13 cellular contexts compared by ENCODE assay signal in genomic region chr3:150232992-150233451, GRCh38.
DNase-seq lines count a peak whose midpoint lies in the region; ATAC-seq, FAIRE-seq and TF ChIP-seq lines count a peak whose summit lies in the region.
"Had no signal": no experiment of that assay in that cellular context is flagged by ENCODE, and none has a peak within 500 bp of the region (broad histone marks: within the 10 kb centered on the region; RNA-seq: fewer than 3 reads in every experiment).

No MANE protein-coding gene starts in this region.

- no peaks in the 10 kb centered on the region for H3K36me3 Mint-ChIP-seq in activated T-cell treated with anti-CD3 and anti-CD28 coated beads, Interleukin-2, amount 50 U/mL, for 24 hours (ENCODE audit: low read depth)
- no peaks in the 10 kb centered on the region for H3K36me3 Mint-ChIP-seq in activated naive CD4-positive, alpha-beta T cell treated with anti-CD3 and anti-CD28 coated beads, Interleukin-2, amount 50 U/mL, for 72 hours

- H3K27ac Mint-ChIP-seq in activated T-cell treated with anti-CD3 and anti-CD28 coated beads, Interleukin-2, amount 50 U/mL, for 24 hours: no peak overlapping the region
- no peak overlapping the region for H3K27ac Mint-ChIP-seq in activated naive CD4-positive, alpha-beta T cell treated with anti-CD3 and anti-CD28 coated beads, Interleukin-2, amount 50 U/mL, for 72 hours
- H3K27ac Mint-ChIP-seq: T-helper 2 cell treated with Interferon-gamma antibody and Interleukin-4, amounts not matched to agents 5 μg/mL and 100 μg/mL, for 36 hours had no signal

- no peaks in the 10 kb centered on the region for H3K4me1 Mint-ChIP-seq in activated T-cell treated with anti-CD3 and anti-CD28 coated beads, Interleukin-2, amount 50 U/mL, for 24 hours (ENCODE audit: low read depth)

- no peaks in the 10 kb centered on the region for H3K79me2 ChIP-seq in smooth muscle cell (ENCODE audit: low read depth)

- ATAC-seq in Right ventricle myocardium superior (ENCODE audit: poor library complexity): peak; percentile 95
- ATAC-seq in activated naive CD4-positive, alpha-beta T cell treated with anti-CD3 and anti-CD28 coated beads, Interleukin-2, amount 50 U/mL, for 72 hours: no peak
- ATAC-seq: mucosa of descending colon had no signal

- H3K4me3 Mint-ChIP-seq in activated T-cell treated with anti-CD3 and anti-CD28 coated beads, Interleukin-2, amount 50 U/mL, for 24 hours: no peak overlapping the region
- H3K4me3 Mint-ChIP-seq: T-helper 2 cell treated with Interferon-gamma antibody and Interleukin-4, amounts not matched to agents 5 μg/mL and 100 μg/mL, for 36 hours had no signal

- no peak overlapping the region for H3K4me3 ChIP-seq in SJSA1
- no peak overlapping the region for H3K4me3 ChIP-seq in smooth muscle cell
- H3K4me3 ChIP-seq: mucosa of descending colon had no signal

- no peaks in the 10 kb centered on the region for H3K36me3 ChIP-seq in SJSA1
- H3K36me3 ChIP-seq in smooth muscle cell (ENCODE audit: low read depth): no peaks in the 10 kb centered on the region

- H3K27ac ChIP-seq in SJSA1: peak overlapping the region; percentile 22
- H3K27ac ChIP-seq in smooth muscle cell (ENCODE audit: low read depth): peak overlapping the region; percentile 30

- H3K27me3 ChIP-seq in SJSA1 (replicated peaks): no peaks in the 10 kb centered on the region
- no peaks in the 10 kb centered on the region for H3K27me3 ChIP-seq in smooth muscle cell (ENCODE audit: low read depth)

- H3K27me3 Mint-ChIP-seq in activated T-cell treated with anti-CD3 and anti-CD28 coated beads, Interleukin-2, amount 50 U/mL, for 24 hours: no peaks in the 10 kb centered on the region

- no peak overlapping the region for H3K9ac ChIP-seq in smooth muscle cell (ENCODE audit: low read depth)

- 44% methylated on average over 4 of the region's 4 CpGs for WGBS in smooth muscle cell (ENCODE audit: low lambda C conversion rate)

- intact Hi-C loops in Right ventricle myocardium superior (cut with DNase I): no loop called here

- H3K9me3 ChIP-seq in SJSA1 (replicated peaks) (no peaks in the 10 kb centered on the region; the same call in 1 of the 2 replicates), smooth muscle cell (replicated peaks; ENCODE audit: low read depth) (no peaks in the 10 kb centered on the region)
- H3K9me3 ChIP-seq: mucosa of descending colon had no signal

- peaks cover 12% of the 10 kb centered on the region for H3F3A ChIP-seq in smooth muscle cell (ENCODE audit: low read depth)

- H3K4me2 ChIP-seq in smooth muscle cell: no peak overlapping the region

- H4K20me1 ChIP-seq in smooth muscle cell (ENCODE audit: low read depth): no peaks in the 10 kb centered on the region

- peak; percentile 94 for DNase-seq in HT1080 (ENCODE audit: low read depth)
- DNase-seq in SJSA1 (ENCODE audit: low read depth in 1 of 2, low spot score in 2 of 2): peak; percentile 48 to 66
- DNase-seq in Right ventricle myocardium superior: peak; percentile 84
- DNase-seq in smooth muscle cell (lab: John Stamatoyannopoulos, UW; ENCODE audit: unreplicated experiment): no peak
- DNase-seq in GM19239 (ENCODE audit: insufficient read length, low spot score): no peak
- no peak for DNase-seq in activated CD4-positive, alpha-beta T cell treated with anti-CD3 and anti-CD28 coated beads, Interleukin-2, amount 50 U/mL, for 1 hour
- no peak for DNase-seq in activated T-cell treated with anti-CD3 and anti-CD28 coated beads, Interleukin-2, amount 50 U/mL, for 24 hours
- no peak for DNase-seq in activated naive CD4-positive, alpha-beta T cell treated with anti-CD3 and anti-CD28 coated beads, Interleukin-2, amount 50 U/mL, for 72 hours (ENCODE audit: low spot score in 2 of 2)
- DNase-seq: activated effector memory CD4-positive, alpha-beta T cell treated with anti-CD3 and anti-CD28 coated beads, Interleukin-2, amount 50 U/mL, for 16 hours; erythroblast; mucosa of descending colon; NCI-H1436 treated with DMSO at 0.1 percent for 48 hours had no signal

- FAIRE-seq in GM19239 (lab: Jason Lieb, UNC): no peak

- no peak for TF ChIP-seq CTCF in smooth muscle cell (IDR thresholded peaks at IDR 0.05; ENCODE audit: borderline replicate concordance, insufficient read depth, poor library complexity, severe bottlenecking)

- H2AFZ ChIP-seq in smooth muscle cell (ENCODE audit: low read depth): no peak overlapping the region

- peaks cover 50% of the 10 kb centered on the region for H3K4me1 ChIP-seq in SJSA1 (replicated peaks)
- H3K4me1 ChIP-seq in smooth muscle cell (ENCODE audit: low read depth): peaks cover 13% of the 10 kb centered on the region

- no peaks in the 10 kb centered on the region for H3K9me3 Mint-ChIP-seq in activated T-cell treated with anti-CD3 and anti-CD28 coated beads, Interleukin-2, amount 50 U/mL, for 24 hours
- H3K9me3 Mint-ChIP-seq in activated naive CD4-positive, alpha-beta T cell treated with anti-CD3 and anti-CD28 coated beads, Interleukin-2, amount 50 U/mL, for 72 hours: no peaks in the 10 kb centered on the region
- H3K9me3 Mint-ChIP-seq: T-helper 2 cell treated with Interferon-gamma antibody and Interleukin-4, amounts not matched to agents 5 μg/mL and 100 μg/mL, for 36 hours had no signal

Comparison
In these comparisons a context has a peak if more than half of its experiments do, and no peak if none do; other contexts are left out.
1. DNase-seq: peak in HT1080 (single experiment), SJSA1 (2 of 2) and Right ventricle myocardium superior (single experiment); none in smooth muscle cell (single experiment), GM19239 (single experiment), activated CD4-positive, alpha-beta T cell treated with anti-CD3 and anti-CD28 coated beads, Interleukin-2, amount 50 U/mL, for 1 hour (single experiment), activated T-cell treated with anti-CD3 and anti-CD28 coated beads, Interleukin-2, amount 50 U/mL, for 24 hours (single experiment) and activated naive CD4-positive, alpha-beta T cell treated with anti-CD3 and anti-CD28 coated beads, Interleukin-2, amount 50 U/mL, for 72 hours (0 of 2).